ENCODE assay signal across 12 cellular contexts in genomic region chr17:7611635-7612293, GRCh38. TPM values are rescaled to one million over a fixed set of nuclear protein-coding genes. Genes with fewer than 3 reads are reported as not detected.
DNase-seq lines count a peak whose midpoint lies in the region; ATAC-seq and TF ChIP-seq lines count a peak whose summit lies in the region.
"Had no signal": no experiment of that assay in that cellular context is flagged by ENCODE, and none has a peak within 500 bp of the region (broad histone marks: within the 10 kb centered on the region; RNA-seq: fewer than 3 reads in every experiment).

No MANE protein-coding gene starts in this region.

- peaks cover 29% of the 10 kb centered on the region for H3K36me3 Mint-ChIP-seq in brain
- peaks cover 0 to 16% (median 2%) of the 10 kb centered on the region in 3 donors for H3K36me3 Mint-ChIP-seq in naive thymus-derived CD8-positive, alpha-beta T cell
- peaks cover 5% of the 10 kb centered on the region for H3K36me3 Mint-ChIP-seq in activated CD8-positive, alpha-beta memory T cell treated with anti-CD3 and anti-CD28 coated beads, Interleukin-2, amount 10 ng/mL, durations not matched to agents 7 days and 5 days

- TF ChIP-seq CTCF in AG04450 (IDR thresholded peaks at IDR 0.05; ENCODE audit: low read depth, low read length) = no peak
- no peak for TF ChIP-seq CTCF in HFF-Myc (IDR thresholded peaks at IDR 0.05; ENCODE audit: low read depth, low read length, missing control alignments)
- no peak for TF ChIP-seq CTCF in brain (conservative IDR thresholded peaks at IDR 0.05)
- TF ChIP-seq CTCF in testis (IDR thresholded peaks at IDR 0.05) = no peak

- H3K4me3 ChIP-seq in AG04450 (ENCODE audit: low read depth, low read length) (peak overlapping the region; percentile 33; the same call in 1 of the 2 replicates), HFF-Myc (replicated peaks; ENCODE audit: low read depth, low read length) (peak overlapping the region; percentile 88), testis (no peak overlapping the region)

- no peak for TF ChIP-seq POLR2A in testis (IDR thresholded peaks at IDR 0.05)

- no peak for DNase-seq in AG04450 (ENCODE audit: low read depth, low spot score)
- no peak for DNase-seq in HFF-Myc (ENCODE audit: extremely low read depth, low read depth)
- no peak for DNase-seq in naive thymus-derived CD8-positive, alpha-beta T cell
- DNase-seq in posterior vena cava (ENCODE audit: low spot score) = no peak
- DNase-seq in testis = no peak
- DNase-seq in activated CD8-positive, alpha-beta memory T cell treated with anti-CD3 and anti-CD28 coated beads, Interleukin-2, amount 10 ng/mL, durations not matched to agents 7 days and 5 days = no peak
- DNase-seq: activated CD4-positive, alpha-beta T cell treated with anti-CD3 and anti-CD28 coated beads for 48 hours; NCI-H2081 treated with DMSO at 0.1 percent for 48 hours; substantia nigra had no signal

- peak overlapping the region; percentile 89 to 99 (median 94) for H3K4me3 Mint-ChIP-seq in brain
- H3K4me3 Mint-ChIP-seq in naive thymus-derived CD8-positive, alpha-beta T cell = peak overlapping the region in 9 of 10 donors; percentile 62 to 91 (median 72)
- no peak overlapping the region for H3K4me3 Mint-ChIP-seq in activated CD8-positive, alpha-beta memory T cell treated with anti-CD3 and anti-CD28 coated beads, Interleukin-2, amount 10 ng/mL, durations not matched to agents 7 days and 5 days

- POLR2A ChIA-PET in AG04450 (lab: Yijun Ruan, JAX) = interaction anchor here (1.5 kb wide), 1 partner anchor 16 kb away, joined by 3 read pairs; the partner anchor contains the start of gene SAT2
- POLR2A ChIA-PET in naive thymus-derived CD8-positive, alpha-beta T cell (lab: Charles Lee) = interaction anchor here (0.8 to 4.4 kb wide), 4 partner anchors 16 to 75 kb away, joined by 3 to 16 read pairs (median 4); partner anchors contain the start of gene SAT2

- H3K27ac ChIP-seq in AG04450 (ENCODE audit: low read depth, low read length) = no peak overlapping the region
- H3K27ac ChIP-seq in testis = no peak overlapping the region

- peaks cover 23% of the 10 kb centered on the region for H3K4me1 ChIP-seq in testis

- peaks cover 8% of the 10 kb centered on the region for H3K27me3 Mint-ChIP-seq in brain
- no peaks in the 10 kb centered on the region for H3K27me3 Mint-ChIP-seq in naive thymus-derived CD8-positive, alpha-beta T cell
- H3K27me3 Mint-ChIP-seq in activated CD8-positive, alpha-beta memory T cell treated with anti-CD3 and anti-CD28 coated beads, Interleukin-2, amount 10 ng/mL, durations not matched to agents 7 days and 5 days = no peaks in the 10 kb centered on the region

- H3K27me3 ChIP-seq in AG04450 (ENCODE audit: control insufficient read depth, insufficient read depth, low read length) = no peaks in the 10 kb centered on the region
- H3K27me3 ChIP-seq in testis = no peaks in the 10 kb centered on the region

- CTCF ChIA-PET in AG04450 (lab: Charles Lee) = interaction anchor here (0.6 to 5.2 kb wide), 4 partner anchors 22 to 368 kb away, joined by 3 to 26 read pairs (median 13); partner anchors contain the start of genes SOX15, TP53 and WRAP53
- CTCF ChIA-PET in activated CD8-positive, alpha-beta memory T cell treated with anti-CD3 and anti-CD28 coated beads, Interleukin-2, amount 10 ng/mL, durations not matched to agents 7 days and 5 days (lab: Charles Lee) = interaction anchor here (0.8 to 3.3 kb wide), 5 partner anchors 8 to 175 kb away, joined by 3 to 14 read pairs (median 5); partner anchors contain the start of gene SOX15

- intact Hi-C loops in posterior vena cava (cut with DNase I) (no loop called here), testis (cut with DNase I; ENCODE audit: low total_unique reads) (no loop called here)

- H3K27ac Mint-ChIP-seq in brain = peak overlapping the region; percentile 26 to 95 (median 45)
- H3K27ac Mint-ChIP-seq in naive thymus-derived CD8-positive, alpha-beta T cell = peak overlapping the region in 7 of 10 donors; percentile 28 to 86 (median 73)
- H3K27ac Mint-ChIP-seq in activated CD8-positive, alpha-beta memory T cell treated with anti-CD3 and anti-CD28 coated beads, Interleukin-2, amount 10 ng/mL, durations not matched to agents 7 days and 5 days = no peak overlapping the region

- WGBS in testis, 2 donors = 33 to 52% methylated on average over 3 of the region's 3 CpGs

- no peaks in the 10 kb centered on the region for H3K36me3 ChIP-seq in testis (ENCODE audit: low read depth, missing control alignments)

- no peak for ATAC-seq in naive thymus-derived CD8-positive, alpha-beta T cell
- ATAC-seq in activated CD8-positive, alpha-beta memory T cell treated with anti-CD3 and anti-CD28 coated beads, Interleukin-2, amount 10 ng/mL, durations not matched to agents 7 days and 5 days = no peak
- ATAC-seq in HG03108 (IDR thresholded peaks at IDR 0.05; ENCODE audit: unreplicated experiment) = no peak

- peaks cover 0 to 5% (median 0%) of the 10 kb centered on the region in 5 experiments for H3K9me3 Mint-ChIP-seq in brain
- no peaks in the 10 kb centered on the region for H3K9me3 Mint-ChIP-seq in naive thymus-derived CD8-positive, alpha-beta T cell
- no peaks in the 10 kb centered on the region for H3K9me3 Mint-ChIP-seq in activated CD8-positive, alpha-beta memory T cell treated with anti-CD3 and anti-CD28 coated beads, Interleukin-2, amount 10 ng/mL, durations not matched to agents 7 days and 5 days (ENCODE audit: low read depth)

- H3K9me3 ChIP-seq in AG04450 (ENCODE audit: control insufficient read depth, insufficient read depth, low read length) = no peaks in the 10 kb centered on the region; the same call in 1 of the 2 replicates
- H3K9me3 ChIP-seq in testis = no peaks in the 10 kb centered on the region

- H3K4me1 Mint-ChIP-seq in brain = peaks cover 54% of the 10 kb centered on the region
- H3K4me1 Mint-ChIP-seq in naive thymus-derived CD8-positive, alpha-beta T cell = peaks cover 23 to 53% (median 47%) of the 10 kb centered on the region in 4 donors
- H3K4me1 Mint-ChIP-seq in activated CD8-positive, alpha-beta memory T cell treated with anti-CD3 and anti-CD28 coated beads, Interleukin-2, amount 10 ng/mL, durations not matched to agents 7 days and 5 days = peaks cover 32% of the 10 kb centered on the region

RNA-seq across cellular contexts. Expression of gene FXR2, which starts 2.9 kb away (rescaled TPM):
- polyA plus RNA-seq in AG04450 (2011; rRNA removed) (24.6 and 29.4 TPM in 2 replicates), brain (ENCODE audit: insufficient read depth, low read depth, low replicate concordance) (127 TPM), testis (ENCODE audit: insufficient read depth, low read depth, low replicate concordance) (76.0 TPM)
- 53.5 and 70.1 TPM in 2 replicates for polyA minus RNA-seq in AG04450 (2011; rRNA and poly(A)+ RNA removed)
- total RNA-seq in naive thymus-derived CD8-positive, alpha-beta T cell = 10 to 100 TPM; 36.6 to 39.0 TPM
- polyA plus RNA-seq in naive thymus-derived CD8-positive, alpha-beta T cell = 10 to 100 TPM; 11.8 to 17.8 (median 12.4) TPM
- total RNA-seq in posterior vena cava (10 to 100 TPM; 25.4 to 31.6 TPM), testis (10 to 100 TPM; 53.8 to 60.3 TPM)
- 10 to 100 TPM; 30.7 to 40.5 TPM for total RNA-seq in activated CD8-positive, alpha-beta memory T cell treated with anti-CD3 and anti-CD28 coated beads, Interleukin-2, amount 10 ng/mL, durations not matched to agents 7 days and 5 days

RNA-seq across cellular contexts. Expression of gene SAT2, which starts 15.9 kb away (rescaled TPM):
- polyA plus RNA-seq in AG04450 (2011; rRNA removed) (54.1 and 61.5 TPM in 2 replicates), brain (ENCODE audit: insufficient read depth, low read depth, low replicate concordance) (79.2 TPM), testis (ENCODE audit: insufficient read depth, low read depth, low replicate concordance) (128 TPM)
- polyA minus RNA-seq in AG04450 (2011; rRNA and poly(A)+ RNA removed) = 12.3 and 12.5 TPM in 2 replicates
- 10 to 100 TPM; 74.8 to 76.6 TPM for total RNA-seq in naive thymus-derived CD8-positive, alpha-beta T cell
- 10 to 100 TPM; 38.5 to 40.0 (median 39.4) TPM for polyA plus RNA-seq in naive thymus-derived CD8-positive, alpha-beta T cell
- total RNA-seq in posterior vena cava (10 to 100 TPM; 40.7 to 63.3 TPM), testis (100 to 1,000 TPM; 108 to 112 TPM)
- 10 to 100 TPM; 21.5 to 28.0 TPM for total RNA-seq in activated CD8-positive, alpha-beta memory T cell treated with anti-CD3 and anti-CD28 coated beads, Interleukin-2, amount 10 ng/mL, durations not matched to agents 7 days and 5 days

RNA-seq across cellular contexts. Expression of gene SHBG, which starts 18.2 kb away (rescaled TPM):
- polyA plus RNA-seq in AG04450 (2011; rRNA removed) (0.35 and 0.50 TPM in 2 replicates), brain (ENCODE audit: insufficient read depth, low read depth, low replicate concordance) (2.3 TPM), testis (ENCODE audit: insufficient read depth, low read depth, low replicate concordance) (17.8 TPM)
- 0.28 TPM in 1 of 2 replicates, not detected in the other for polyA minus RNA-seq in AG04450 (2011; rRNA and poly(A)+ RNA removed)
- total RNA-seq in naive thymus-derived CD8-positive, alpha-beta T cell = not detected
- polyA plus RNA-seq in naive thymus-derived CD8-positive, alpha-beta T cell = not detected
- total RNA-seq in posterior vena cava (under 1 TPM in 1 of 2 donors, not detected in 1; 0.43 TPM), testis (1 to 10 TPM; 3.2 to 6.1 TPM)
- total RNA-seq in activated CD8-positive, alpha-beta memory T cell treated with anti-CD3 and anti-CD28 coated beads, Interleukin-2, amount 10 ng/mL, durations not matched to agents 7 days and 5 days = not detected

RNA-seq across cellular contexts. Expression of gene SOX15, which starts 21.9 kb away (rescaled TPM):
- 0.24 and 0.29 TPM in 2 replicates for polyA plus RNA-seq in AG04450 (2011; rRNA removed)
- 0.17 TPM in 1 of 2 replicates, not detected in the other for polyA minus RNA-seq in AG04450 (2011; rRNA and poly(A)+ RNA removed)
- 5.3 TPM for polyA plus RNA-seq in brain (ENCODE audit: insufficient read depth, low read depth, low replicate concordance)
- total RNA-seq in naive thymus-derived CD8-positive, alpha-beta T cell = under 1 TPM; 0.55 to 0.93 TPM
- polyA plus RNA-seq in naive thymus-derived CD8-positive, alpha-beta T cell = not detected
- 1 to 10 TPM; 2.1 to 2.5 TPM for total RNA-seq in posterior vena cava
- total RNA-seq in testis = 1 to 10 TPM; 2.8 to 4.0 TPM
- polyA plus RNA-seq in testis (ENCODE audit: insufficient read depth, low read depth, low replicate concordance) = 2.6 TPM
- total RNA-seq in activated CD8-positive, alpha-beta memory T cell treated with anti-CD3 and anti-CD28 coated beads, Interleukin-2, amount 10 ng/mL, durations not matched to agents 7 days and 5 days = under 1 TPM; 0.21 to 0.35 TPM
- total RNA-seq: glomerular endothelial cell had no signal

RNA-seq across cellular contexts. Expression of gene MPDU1, which starts 28.1 kb away (rescaled TPM):
- polyA plus RNA-seq in AG04450 (2011; rRNA removed) = 128 and 131 TPM in 2 replicates
- polyA minus RNA-seq in AG04450 (2011; rRNA and poly(A)+ RNA removed) = 79.9 and 99.2 TPM in 2 replicates
- 148 TPM for polyA plus RNA-seq in brain (ENCODE audit: insufficient read depth, low read depth, low replicate concordance)
- 10 to 100 TPM; 25.6 to 31.8 TPM for total RNA-seq in naive thymus-derived CD8-positive, alpha-beta T cell
- polyA plus RNA-seq in naive thymus-derived CD8-positive, alpha-beta T cell = 10 to 100 TPM; 33.9 to 48.9 (median 41.3) TPM
- 10 to 100 TPM; 24.7 to 31.2 TPM for total RNA-seq in posterior vena cava
- total RNA-seq in testis = 10 to 100 TPM; 55.7 to 88.7 TPM
- polyA plus RNA-seq in testis (ENCODE audit: insufficient read depth, low read depth, low replicate concordance) = 60.9 TPM
- total RNA-seq in activated CD8-positive, alpha-beta memory T cell treated with anti-CD3 and anti-CD28 coated beads, Interleukin-2, amount 10 ng/mL, durations not matched to agents 7 days and 5 days = 10 to 100 TPM; 57.6 to 76.9 TPM

Comparison
In these comparisons a context has a peak if more than half of its experiments do, and no peak if none do; other contexts are left out.
1. H3K4me3 ChIP-seq: peak in AG04450 (single experiment) and HFF-Myc (single experiment); none in testis (0 of 2).